Comparison of ENCODE assay signal across 25 cellular contexts in the genomic region with DNA sequence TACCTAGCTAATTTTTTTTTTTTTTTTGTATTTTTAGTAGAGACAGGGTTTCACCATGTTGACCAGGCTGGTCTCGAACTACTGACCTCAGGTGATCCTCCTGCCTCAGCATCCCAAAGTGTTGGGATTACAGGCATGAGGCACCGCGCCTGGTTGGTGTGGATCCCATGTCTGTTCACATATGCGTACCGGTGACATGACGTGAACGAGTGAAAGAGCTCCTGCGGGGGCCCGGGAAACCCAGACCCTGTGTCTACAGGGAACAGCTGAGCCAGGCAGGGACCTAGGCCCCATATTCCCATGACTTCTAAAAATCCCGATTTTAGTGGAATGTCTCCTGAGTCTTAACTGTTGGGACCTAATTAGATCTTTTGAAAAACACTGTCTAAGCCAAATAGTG. TPM values are rescaled to one million over a fixed set of nuclear protein-coding genes. Genes with fewer than 3 reads are reported as not detected.
DNase-seq lines count a peak whose midpoint lies in the region; ATAC-seq and TF ChIP-seq lines count a peak whose summit lies in the region.
"Had no signal": no experiment of that assay in that cellular context is flagged by ENCODE, and none has a peak within 500 bp of the region (broad histone marks: within the 10 kb centered on the region; RNA-seq: fewer than 3 reads in every experiment).

No MANE protein-coding gene starts in this region.

- 89 to 93% methylated on average over 10 of the region's 10 CpGs for WGBS in sigmoid colon, 2 donors

- ATAC-seq in RWPE2 (ENCODE audit: low read depth) (no peak), left lung (no peak), GM18907 (IDR thresholded peaks at IDR 0.05; ENCODE audit: unreplicated experiment) (no peak)
- ATAC-seq: GM12878 had no signal

- H3K27me3 ChIP-seq in RWPE2 (ENCODE audit: insufficient read depth, poor library complexity, severe bottlenecking) (no peaks in the 10 kb centered on the region), WERI-Rb-1 (ENCODE audit: insufficient read depth, low read depth, severe bottlenecking) (no peaks in the 10 kb centered on the region), sigmoid colon (no peaks in the 10 kb centered on the region), left lung (peaks cover 0 to 17% of the 10 kb centered on the region in 2 donors)
- H3K27me3 ChIP-seq: BLaER1 treated with 17β-estradiol and CSF1 and Interleukin-3, amounts not matched to agents 10 nM and 100 nM had no signal

- no peak overlapping the region for H3K4me3 ChIP-seq in RWPE2 (ENCODE audit: severe bottlenecking)
- H3K4me3 ChIP-seq in WERI-Rb-1 (ENCODE audit: low read depth, low read length) = no peak overlapping the region
- no peak overlapping the region for H3K4me3 ChIP-seq in sigmoid colon
- H3K4me3 ChIP-seq in left lung = no peak overlapping the region
- H3K4me3 ChIP-seq: BLaER1 treated with 17β-estradiol and CSF1 and Interleukin-3, amounts not matched to agents 10 nM and 100 nM; GM12878 had no signal

- H3K9me3 ChIP-seq in RWPE2 (ENCODE audit: severe bottlenecking) (no peaks in the 10 kb centered on the region), WERI-Rb-1 (ENCODE audit: severe bottlenecking) (no peaks in the 10 kb centered on the region), sigmoid colon (no peaks in the 10 kb centered on the region), left lung (no peaks in the 10 kb centered on the region)
- H3K9me3 ChIP-seq: BLaER1 treated with 17β-estradiol and CSF1 and Interleukin-3, amounts not matched to agents 10 nM and 100 nM had no signal

- no peaks in the 10 kb centered on the region for H3K4me1 ChIP-seq in RWPE2 (ENCODE audit: insufficient read depth, poor library complexity, severe bottlenecking)
- no peaks in the 10 kb centered on the region for H3K4me1 ChIP-seq in sigmoid colon
- no peaks in the 10 kb centered on the region for H3K4me1 ChIP-seq in left lung

- no peak for TF ChIP-seq POLR2A in sigmoid colon (IDR thresholded peaks at IDR 0.05)

- no peak overlapping the region for H3K27ac ChIP-seq in RWPE2 (ENCODE audit: poor library complexity, severe bottlenecking)
- H3K27ac ChIP-seq in WERI-Rb-1 = peak overlapping the region; percentile 31
- H3K27ac ChIP-seq in sigmoid colon = no peak overlapping the region
- no peak overlapping the region for H3K27ac ChIP-seq in left lung
- H3K27ac ChIP-seq: BLaER1 treated with 17β-estradiol and CSF1 and Interleukin-3, amounts not matched to agents 10 nM and 100 nM; C4-2B had no signal

- H3K36me3 ChIP-seq in RWPE2 (ENCODE audit: low read depth) (no peaks in the 10 kb centered on the region), WERI-Rb-1 (no peaks in the 10 kb centered on the region), sigmoid colon (no peaks in the 10 kb centered on the region), left lung (no peaks in the 10 kb centered on the region)
- H3K36me3 ChIP-seq: BLaER1 treated with 17β-estradiol and CSF1 and Interleukin-3, amounts not matched to agents 10 nM and 100 nM had no signal

- DNase-seq in RWPE2 (ENCODE audit: low spot score) (peak; percentile 73), WERI-Rb-1 (no peak), sigmoid colon (peak; percentile 48), left lung (no peak), NCI-H128 (lab: John Stamatoyannopoulos, UW; ENCODE audit: unreplicated experiment) (no peak), AG20443 (ENCODE audit: low spot score) (no peak)
- DNase-seq: 8988T; ACHN; AML-193; CD4-positive, alpha-beta memory T cell; CD4-positive, CD25-positive, alpha-beta regulatory T cell; CD8-positive, alpha-beta memory T cell; COR-L47; DMS 273 treated with DMSO at 0.1 percent for 48 hours; DMS153; DMS53; DMS79; DND-41; EL; GDM1 had no signal

- TF ChIP-seq CTCF in RWPE2 (IDR thresholded peaks at IDR 0.05; ENCODE audit: poor library complexity, severe bottlenecking) (no peak), WERI-Rb-1 (IDR thresholded peaks at IDR 0.05; ENCODE audit: low read depth, low read length) (no peak), sigmoid colon (IDR thresholded peaks at IDR 0.05) (no peak), left lung (IDR thresholded peaks at IDR 0.05) (no peak)

- intact Hi-C loops in sigmoid colon (cut with DNase I) (no loop called here), left lung (cut with DNase I) (no loop called here)

- TF ChIP-seq EP300 in sigmoid colon (IDR thresholded peaks at IDR 0.05) = no peak

RNA-seq across cellular contexts. Expression of gene VSTM2L, which starts 33.1 kb away (rescaled TPM):
- 1 to 10 TPM; 2.1 to 3.4 (median 2.9) TPM for total RNA-seq in sigmoid colon
- 1 to 10 TPM in 1 of 3 donors, not detected in 2; 1.5 TPM for polyA plus RNA-seq in sigmoid colon
- 10 to 100 TPM; 30.1 to 31.9 TPM for total RNA-seq in left lung
- total RNA-seq: B cell; CD4-positive, alpha-beta memory T cell; CD4-positive, CD25-positive, alpha-beta regulatory T cell; CD8-positive, alpha-beta memory T cell had no signal
- polyA plus RNA-seq: CD4-positive, alpha-beta memory T cell; CD4-positive, CD25-positive, alpha-beta regulatory T cell; CD8-positive, alpha-beta memory T cell had no signal

Comparison
In these comparisons a context has a peak if more than half of its experiments do, and no peak if none do; other contexts are left out.
1. DNase-seq: peak in RWPE2 (single experiment) and sigmoid colon (single experiment); none in WERI-Rb-1 (single experiment), left lung (0 of 2), NCI-H128 (single experiment) and AG20443 (single experiment).
2. RNA of gene VSTM2L, which starts 33.1 kb away (total RNA-seq): 30.1 to 31.9 TPM in left lung; 2.1 to 3.4 TPM in sigmoid colon; every median in the first group is over 4 times any median in the second.